12 cellular contexts compared by ENCODE assay signal in the genomic region with DNA sequence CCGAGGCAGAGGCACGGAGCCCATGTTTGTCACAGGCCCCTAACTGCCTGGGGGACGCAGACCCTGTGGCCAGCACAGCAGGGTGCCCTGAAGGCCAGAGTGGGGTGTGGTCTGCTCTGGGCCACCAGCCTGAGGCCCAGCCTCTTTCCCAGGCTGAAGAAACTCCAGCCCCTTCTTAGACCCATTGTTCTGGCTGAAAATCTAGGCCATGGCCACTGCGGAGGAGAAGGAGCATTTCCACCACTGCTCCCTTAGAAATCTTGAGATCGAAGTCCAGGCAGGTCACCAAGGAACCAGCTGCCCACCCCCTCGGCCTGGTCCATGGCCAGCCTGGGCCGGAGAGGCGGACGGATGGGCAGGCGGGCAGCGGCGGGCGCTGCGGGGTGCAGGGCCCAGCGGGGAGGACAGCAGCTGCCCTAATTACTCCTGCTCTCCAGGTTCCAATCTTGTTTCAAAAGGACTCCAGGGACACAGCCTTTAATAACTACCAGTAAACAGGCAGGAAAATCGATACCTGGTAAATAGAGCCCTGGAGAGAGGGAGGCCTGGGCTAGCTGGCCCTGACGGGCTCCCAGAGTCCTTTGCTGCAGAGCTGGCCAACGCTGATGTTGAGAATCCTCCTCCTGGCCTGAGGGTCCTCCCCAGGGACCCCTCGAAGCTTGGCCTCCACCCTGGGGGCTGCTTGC. TPM values are rescaled to one million over a fixed set of nuclear protein-coding genes. Genes with fewer than 3 reads are reported as not detected.
DNase-seq lines count a peak whose midpoint lies in the region; ATAC-seq and TF ChIP-seq lines count a peak whose summit lies in the region.
"Had no signal": no experiment of that assay in that cellular context is flagged by ENCODE, and none has a peak within 500 bp of the region (broad histone marks: within the 10 kb centered on the region; RNA-seq: fewer than 3 reads in every experiment).

No MANE protein-coding gene starts in this region.

- no peak overlapping the region for H3K4me2 ChIP-seq in MM.1S (ENCODE audit: low read depth, low read length)

- POLR2A ChIA-PET in naive thymus-derived CD4-positive, alpha-beta T cell (lab: Charles Lee), result no interaction called here

- H3K27me3 Mint-ChIP-seq in naive thymus-derived CD4-positive, alpha-beta T cell, result no peaks in the 10 kb centered on the region
- H3K27me3 Mint-ChIP-seq in activated T-helper 2 cell treated with anti-CD3 and anti-CD28 coated beads, Interferon-gamma antibody, Interleukin-2, Interleukin-4, amounts not matched to agents 10 μg/mL and 5 μg/mL and 100 μg/mL, durations not matched to agents 14 hours and 24 hours and 36 hours (ENCODE audit: low read depth), result no peaks in the 10 kb centered on the region
- H3K27me3 Mint-ChIP-seq: activated naive CD8-positive, alpha-beta T cell had no signal

- H3K9me3 Mint-ChIP-seq in naive thymus-derived CD4-positive, alpha-beta T cell, result no peaks in the 10 kb centered on the region
- no peaks in the 10 kb centered on the region for H3K9me3 Mint-ChIP-seq in activated T-helper 2 cell treated with anti-CD3 and anti-CD28 coated beads, Interferon-gamma antibody, Interleukin-2, Interleukin-4, amounts not matched to agents 10 μg/mL and 5 μg/mL and 100 μg/mL, durations not matched to agents 14 hours and 24 hours and 36 hours

- no peaks in the 10 kb centered on the region for H3K27me3 ChIP-seq in naive thymus-derived CD4-positive, alpha-beta T cell (ENCODE audit: control insufficient read depth in 2 of 2, insufficient read depth in 2 of 2, low read length in 2 of 2)
- H3K27me3 ChIP-seq in MM.1S (replicated peaks; ENCODE audit: insufficient read depth, low read length), result no peaks in the 10 kb centered on the region

- H3K4me1 Mint-ChIP-seq in naive thymus-derived CD4-positive, alpha-beta T cell, result peaks cover 13 to 94% (median 81%) of the 10 kb centered on the region in 7 donors
- H3K4me1 Mint-ChIP-seq in activated T-helper 2 cell treated with anti-CD3 and anti-CD28 coated beads, Interferon-gamma antibody, Interleukin-2, Interleukin-4, amounts not matched to agents 10 μg/mL and 5 μg/mL and 100 μg/mL, durations not matched to agents 14 hours and 24 hours and 36 hours (ENCODE audit: low read depth), result no peaks in the 10 kb centered on the region

- peak overlapping the region in 8 of 9 donors; percentile 44 to 90 (median 73) for H3K27ac Mint-ChIP-seq in naive thymus-derived CD4-positive, alpha-beta T cell
- H3K27ac Mint-ChIP-seq in activated T-helper 2 cell treated with anti-CD3 and anti-CD28 coated beads, Interferon-gamma antibody, Interleukin-2, Interleukin-4, amounts not matched to agents 10 μg/mL and 5 μg/mL and 100 μg/mL, durations not matched to agents 14 hours and 24 hours and 36 hours, result no peak overlapping the region

- H2AFZ ChIP-seq in MM.1S (ENCODE audit: low read length), result no peak overlapping the region

- H3K36me3 ChIP-seq in naive thymus-derived CD4-positive, alpha-beta T cell (ENCODE audit: control insufficient read depth in 2 of 3, insufficient read depth in 3 of 3, low read length in 3 of 3), result peaks cover 0 to 5% (median 0%) of the 10 kb centered on the region in 3 experiments
- no peaks in the 10 kb centered on the region for H3K36me3 ChIP-seq in MM.1S (replicated peaks; ENCODE audit: insufficient read depth, low read length)
- H3K36me3 ChIP-seq: upper lobe of right lung had no signal

- no peaks in the 10 kb centered on the region for H3K9me2 ChIP-seq in MM.1S (replicated peaks; ENCODE audit: insufficient read depth, low read length)

- CTCF ChIA-PET in naive thymus-derived CD4-positive, alpha-beta T cell (lab: Charles Lee), result interaction anchor here (1.5 kb wide), 1 partner anchor 27 kb away, joined by 3 read pairs; no protein-coding TSS in a partner anchor

- no peak overlapping the region for H3K4me3 ChIP-seq in naive thymus-derived CD4-positive, alpha-beta T cell (ENCODE audit: low read length)
- H3K4me3 ChIP-seq in MM.1S (ENCODE audit: low read length), result no peak overlapping the region
- H3K4me3 ChIP-seq: upper lobe of right lung had no signal

- peak; percentile 70 for DNase-seq in COLO668 (lab: John Stamatoyannopoulos, UW; ENCODE audit: unreplicated experiment)
- DNase-seq in NCI-H146 (lab: John Stamatoyannopoulos, UW), result peak; percentile 97
- peak in 42 of 56 donors; percentile 19 to 86 (median 55) for DNase-seq in amygdala (lab: John Stamatoyannopoulos, UW)
- DNase-seq in naive thymus-derived CD4-positive, alpha-beta T cell, result no peak
- no peak for DNase-seq in MM.1S
- no peak for DNase-seq in activated T-helper 2 cell treated with anti-CD3 and anti-CD28 coated beads, Interferon-gamma antibody, Interleukin-2, Interleukin-4, amounts not matched to agents 10 μg/mL and 5 μg/mL and 100 μg/mL, durations not matched to agents 14 hours and 24 hours and 36 hours (ENCODE audit: low spot score)
- DNase-seq in NCI-H1694 treated with DMSO at 0.1 percent for 48 hours (lab: John Stamatoyannopoulos, UW), result no peak
- DNase-seq: mesenchymal stem cell, upper lobe of right lung had no signal

- H3K79me2 ChIP-seq in MM.1S (ENCODE audit: low read length), result no peaks in the 10 kb centered on the region

- peak overlapping the region in 2 of 10 donors; percentile 11 to 33 for H3K4me3 Mint-ChIP-seq in naive thymus-derived CD4-positive, alpha-beta T cell
- H3K4me3 Mint-ChIP-seq in activated T-helper 2 cell treated with anti-CD3 and anti-CD28 coated beads, Interferon-gamma antibody, Interleukin-2, Interleukin-4, amounts not matched to agents 10 μg/mL and 5 μg/mL and 100 μg/mL, durations not matched to agents 14 hours and 24 hours and 36 hours (ENCODE audit: low read depth), result no peak overlapping the region
- H3K4me3 Mint-ChIP-seq: activated naive CD8-positive, alpha-beta T cell had no signal

- H3K36me3 Mint-ChIP-seq in naive thymus-derived CD4-positive, alpha-beta T cell, result peaks cover 0 to 12% (median 3%) of the 10 kb centered on the region in 5 donors
- H3K36me3 Mint-ChIP-seq in activated T-helper 2 cell treated with anti-CD3 and anti-CD28 coated beads, Interferon-gamma antibody, Interleukin-2, Interleukin-4, amounts not matched to agents 10 μg/mL and 5 μg/mL and 100 μg/mL, durations not matched to agents 14 hours and 24 hours and 36 hours (ENCODE audit: low read depth), result no peaks in the 10 kb centered on the region
- H3K36me3 Mint-ChIP-seq: activated naive CD8-positive, alpha-beta T cell had no signal

- ATAC-seq in naive thymus-derived CD4-positive, alpha-beta T cell, result no peak
- ATAC-seq in HG03342 (IDR thresholded peaks at IDR 0.05; ENCODE audit: unreplicated experiment), result no peak
- ATAC-seq: upper lobe of right lung had no signal

- no peak overlapping the region for H3K9ac ChIP-seq in MM.1S (ENCODE audit: low read length)

- peaks cover 20 to 42% of the 10 kb centered on the region in 2 donors for H3K4me1 ChIP-seq in naive thymus-derived CD4-positive, alpha-beta T cell (ENCODE audit: control insufficient read depth in 2 of 2, insufficient read depth in 2 of 2, low read length in 2 of 2)
- no peaks in the 10 kb centered on the region for H3K4me1 ChIP-seq in MM.1S (ENCODE audit: low read length)
- H3K4me1 ChIP-seq: upper lobe of right lung had no signal

- no peak for TF ChIP-seq CTCF in MM.1S (IDR thresholded peaks at IDR 0.05; ENCODE audit: low read length)

- intact Hi-C loops in naive thymus-derived CD4-positive, alpha-beta T cell (cut with micrococcal nuclease), result no loop called here
- intact Hi-C loops in activated T-helper 2 cell treated with anti-CD3 and anti-CD28 coated beads, Interferon-gamma antibody, Interleukin-2, Interleukin-4, amounts not matched to agents 10 μg/mL and 5 μg/mL and 100 μg/mL, durations not matched to agents 14 hours and 24 hours and 36 hours (cut with micrococcal nuclease), result no loop called here

- no peak overlapping the region for H3K27ac ChIP-seq in naive thymus-derived CD4-positive, alpha-beta T cell (ENCODE audit: low read depth, low read length)
- no peak overlapping the region for H3K27ac ChIP-seq in MM.1S (ENCODE audit: low read length)
- H3K27ac ChIP-seq: upper lobe of right lung had no signal

- no peaks in the 10 kb centered on the region for H3F3A ChIP-seq in MM.1S (ENCODE audit: insufficient read depth, low read length)

- no peaks in the 10 kb centered on the region for H3K9me3 ChIP-seq in naive thymus-derived CD4-positive, alpha-beta T cell (ENCODE audit: control insufficient read depth in 2 of 3, low read length in 3 of 3)
- H3K9me3 ChIP-seq in MM.1S (replicated peaks; ENCODE audit: insufficient read depth, low read length), result no peaks in the 10 kb centered on the region
- H3K9me3 ChIP-seq: upper lobe of right lung had no signal

- H4K20me1 ChIP-seq in MM.1S (ENCODE audit: insufficient read depth, low read length), result no peaks in the 10 kb centered on the region

RNA-seq across cellular contexts. Expression of gene DTX1, which starts 15.0 kb away (rescaled TPM):
- 10 to 100 TPM in 2 of 5 experiments, 1 to 10 TPM in 2, not detected in 1; 4.2 to 15.8 (median 8.8) TPM for total RNA-seq in naive thymus-derived CD4-positive, alpha-beta T cell
- polyA plus RNA-seq in naive thymus-derived CD4-positive, alpha-beta T cell, result 1 to 10 TPM in 1 of 2 donors, under 1 TPM in 1; 0.80 to 4.2 TPM
- total RNA-seq in activated T-helper 2 cell treated with anti-CD3 and anti-CD28 coated beads, Interferon-gamma antibody, Interleukin-2, Interleukin-4, amounts not matched to agents 10 μg/mL and 5 μg/mL and 100 μg/mL, durations not matched to agents 14 hours and 24 hours and 36 hours, result 0.16 TPM in 1 of 2 replicates, not detected in the other
- total RNA-seq: fibroblast of lung had no signal
- polyA plus RNA-seq: fibroblast of lung had no signal

Comparison
In these comparisons a context has a peak if more than half of its experiments do, and no peak if none do; other contexts are left out.
1. DNase-seq: peak in COLO668 (single experiment), NCI-H146 (single experiment) and amygdala (42 of 56); none in naive thymus-derived CD4-positive, alpha-beta T cell (0 of 9), MM.1S (single experiment), activated T-helper 2 cell treated with anti-CD3 and anti-CD28 coated beads, Interferon-gamma antibody, Interleukin-2, Interleukin-4, amounts not matched to agents 10 μg/mL and 5 μg/mL and 100 μg/mL, durations not matched to agents 14 hours and 24 hours and 36 hours (single experiment) and NCI-H1694 treated with DMSO at 0.1 percent for 48 hours (single experiment).